ENCODE assay signal across 20 cellular contexts in the genomic region with DNA sequence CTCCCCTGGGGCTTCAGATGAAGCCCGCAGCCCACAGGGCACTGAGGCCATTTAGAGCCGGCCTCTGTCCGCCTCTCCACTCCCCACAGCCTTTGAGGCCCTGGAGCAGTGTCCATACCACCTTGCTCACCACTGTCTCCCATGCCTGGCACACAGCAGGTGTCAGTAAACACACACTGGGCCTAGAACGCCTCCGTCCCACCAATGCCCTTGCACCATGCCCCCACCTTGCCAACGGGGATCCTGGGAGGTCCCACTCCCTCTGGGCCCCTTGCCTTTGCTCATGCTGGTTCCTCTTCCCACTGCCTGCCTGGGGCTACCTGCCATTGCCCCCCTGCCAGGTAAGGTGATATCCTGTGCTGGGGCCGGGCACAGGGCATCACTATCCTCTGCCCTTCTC. TPM values are rescaled to one million over a fixed set of nuclear protein-coding genes. Genes with fewer than 3 reads are reported as not detected.
DNase-seq lines count a peak whose midpoint lies in the region; ATAC-seq, FAIRE-seq and TF ChIP-seq lines count a peak whose summit lies in the region.
"Had no signal": no experiment of that assay in that cellular context is flagged by ENCODE, and none has a peak within 500 bp of the region (broad histone marks: within the 10 kb centered on the region; RNA-seq: fewer than 3 reads in every experiment).

No MANE protein-coding gene starts in this region.

- 84 to 89% methylated on average over 7 of the region's 7 CpGs for WGBS in sigmoid colon, 2 donors

- TF ChIP-seq EP300 in sigmoid colon (IDR thresholded peaks at IDR 0.05) = no peak

- TF ChIP-seq POLR2A in sigmoid colon (IDR thresholded peaks at IDR 0.05) = no peak
- TF ChIP-seq POLR2A in GM18505 (IDR thresholded peaks at IDR 0.05; ENCODE audit: borderline replicate concordance, extremely low read depth, insufficient read depth, insufficient read length) = no peak

- H3K36me3 ChIP-seq in kidney (ENCODE audit: control insufficient read depth in 1 of 2, insufficient read depth in 2 of 2, low read length in 2 of 2) = no peaks in the 10 kb centered on the region
- H3K36me3 ChIP-seq in sigmoid colon = peaks cover 0 to 16% (median 0%) of the 10 kb centered on the region in 4 donors
- H3K36me3 ChIP-seq: BLaER1 had no signal

- H3K4me3 ChIP-seq in kidney (ENCODE audit: low read length in 2 of 2) = no peak overlapping the region
- H3K4me3 ChIP-seq in sigmoid colon = no peak overlapping the region
- H3K4me3 ChIP-seq: BLaER1 had no signal

- TF ChIP-seq CTCF in kidney (IDR thresholded peaks at IDR 0.05; ENCODE audit: borderline replicate concordance, extremely low read depth, insufficient read depth) (no peak), sigmoid colon (IDR thresholded peaks at IDR 0.05) (no peak), GM13976 (IDR thresholded peaks at IDR 0.05; ENCODE audit: borderline replicate concordance, control extremely low read depth, extremely low read depth, insufficient read depth, missing control alignments) (no peak)

- no peak overlapping the region for H3K9ac ChIP-seq in kidney (ENCODE audit: low read length in 2 of 2)
- H3K9ac ChIP-seq: BLaER1 had no signal

- H3K27me3 ChIP-seq in sigmoid colon = no peaks in the 10 kb centered on the region
- H3K27me3 ChIP-seq: BLaER1 had no signal

- in situ Hi-C loops in GM13976 (cut with MboI; ENCODE audit: low sequenced_read_pairs, unreplicated experiment) = no loop called here

- peak; percentile 18 for DNase-seq in left cardiac atrium
- DNase-seq in Right ventricle myocardium superior = no peak
- peak; percentile 48 for DNase-seq in kidney
- DNase-seq in sigmoid colon = peak; percentile 59
- no peak for DNase-seq in T-helper 1 cell
- no peak for DNase-seq in GM13976 (ENCODE audit: low spot score)
- DNase-seq: CD4-positive, alpha-beta memory T cell; DMS153; DMS79; GDM1 had no signal

- H3K27ac ChIP-seq in kidney (ENCODE audit: low read depth in 2 of 2, low read length in 2 of 2) (no peak overlapping the region), sigmoid colon (no peak overlapping the region)
- H3K27ac ChIP-seq: 22Rv1, BLaER1 had no signal

- FAIRE-seq in kidney (lab: Jason Lieb, UNC) = no peak
- FAIRE-seq: GM12892, GM19239, H54, HepG2 had no signal

- H3K9me3 ChIP-seq in kidney (ENCODE audit: control insufficient read depth in 1 of 2, low read length in 2 of 2) (no peaks in the 10 kb centered on the region), sigmoid colon (no peaks in the 10 kb centered on the region)
- H3K9me3 ChIP-seq: BLaER1 had no signal

- intact Hi-C loops in left cardiac atrium (cut with DNase I) = no loop called here
- intact Hi-C loops in Right ventricle myocardium superior (cut with DNase I) = loop anchor here (5.0 kb wide), 1 partner anchor 200 kb away; no protein-coding TSS in a partner anchor
- intact Hi-C loops in kidney (cut with DNase I) = no loop called here
- intact Hi-C loops in sigmoid colon (cut with DNase I) = loop anchor here (5.0 kb wide), 1 partner anchor 200 kb away; no protein-coding TSS in a partner anchor

- H3K4me1 ChIP-seq in kidney (ENCODE audit: control insufficient read depth in 1 of 2, insufficient read depth in 1 of 2, low read depth in 1 of 2, low read length in 2 of 2) = no peaks in the 10 kb centered on the region
- peaks cover 0 to 17% (median 10%) of the 10 kb centered on the region in 4 donors for H3K4me1 ChIP-seq in sigmoid colon

- ATAC-seq in left cardiac atrium (no peak), Right ventricle myocardium superior (ENCODE audit: poor library complexity) (no peak), GM18505 (IDR thresholded peaks at IDR 0.05; ENCODE audit: unreplicated experiment) (no peak), HG03457 (IDR thresholded peaks at IDR 0.05; ENCODE audit: unreplicated experiment) (no peak)
- ATAC-seq: HCT116, HepG2 had no signal

RNA-seq across cellular contexts. Expression of gene GFPT2, which starts 26.0 kb away (rescaled TPM):
- total RNA-seq in left cardiac atrium = 10 to 100 TPM; 27.3 to 44.5 TPM
- total RNA-seq in Right ventricle myocardium superior = 13.3 TPM
- total RNA-seq in kidney = 15.9 TPM
- polyA plus RNA-seq in kidney (ENCODE audit: insufficient read depth, low read depth, low replicate concordance) = 2.7 TPM
- 10 to 100 TPM; 16.1 to 42.7 (median 21.7) TPM for total RNA-seq in sigmoid colon
- polyA plus RNA-seq in sigmoid colon = 1 to 10 TPM; 1.2 to 6.6 (median 3.6) TPM
- polyA plus RNA-seq: CD14-positive monocyte had no signal

RNA-seq across cellular contexts. Expression of gene MAPK9, which starts 35.3 kb away (rescaled TPM):
- total RNA-seq in left cardiac atrium (10 to 100 TPM; 33.8 to 38.8 TPM), Right ventricle myocardium superior (42.4 TPM), kidney (30.9 TPM), sigmoid colon (10 to 100 TPM; 39.5 to 45.7 (median 41.4) TPM)
- polyA plus RNA-seq in kidney (ENCODE audit: insufficient read depth, low read depth, low replicate concordance) (17.3 TPM), sigmoid colon (10 to 100 TPM; 20.5 to 31.2 (median 27.3) TPM)

Comparison
In these comparisons a context has a peak if more than half of its experiments do, and no peak if none do; other contexts are left out.
1. DNase-seq: peak in left cardiac atrium (single experiment), kidney (single experiment) and sigmoid colon (single experiment); none in Right ventricle myocardium superior (single experiment), T-helper 1 cell (0 of 5) and GM13976 (single experiment).
2. intact Hi-C loops: an anchor here in Right ventricle myocardium superior (5.0 kb wide) and sigmoid colon (5.0 kb wide); none called in left cardiac atrium and kidney.